Comparison of ENCODE assay signal across 8 cellular contexts in the genomic region with DNA sequence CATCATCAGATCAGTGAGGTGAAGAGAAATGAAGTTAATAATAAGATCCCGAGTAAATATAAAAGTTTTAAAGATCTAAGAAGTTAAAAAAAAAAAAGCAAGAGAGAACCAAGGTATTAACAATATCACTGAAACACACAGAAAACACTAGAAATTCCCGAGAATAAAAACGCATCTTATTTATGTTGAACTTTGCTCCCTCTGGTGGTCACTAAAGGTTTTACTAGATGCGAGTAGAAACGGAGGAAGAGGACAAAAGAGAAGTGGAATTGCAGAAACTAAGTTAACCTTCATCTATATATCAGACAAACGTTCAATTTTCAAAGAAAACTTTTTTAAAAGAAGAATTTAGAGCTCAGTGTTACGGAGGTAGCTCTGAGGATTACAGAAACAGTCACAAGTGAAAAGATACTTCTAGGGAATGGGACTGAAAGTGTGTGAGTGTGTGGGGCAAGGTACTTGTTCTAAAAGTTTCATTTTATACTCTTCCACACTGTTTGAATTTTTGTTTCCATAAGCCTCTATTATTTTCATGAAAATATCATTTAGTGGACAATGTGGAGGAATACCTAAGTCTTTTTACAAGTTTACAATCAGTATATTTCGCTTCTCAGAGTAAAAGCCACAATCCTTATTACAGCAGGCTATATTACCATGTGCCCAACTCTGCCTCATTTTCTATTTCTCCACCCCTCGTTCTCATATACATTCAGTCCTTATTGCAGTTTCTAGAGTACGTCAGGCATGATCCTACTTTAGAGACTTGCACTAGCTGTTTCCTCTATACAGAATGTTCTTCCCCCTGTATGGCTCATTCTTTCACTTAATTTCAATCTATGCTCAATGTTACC. TPM values are rescaled to one million over a fixed set of nuclear protein-coding genes. Genes with fewer than 3 reads are reported as not detected.
DNase-seq lines count a peak whose midpoint lies in the region; ATAC-seq, FAIRE-seq and TF ChIP-seq lines count a peak whose summit lies in the region.

No MANE protein-coding gene starts in this region.

- H2AK9ac ChIP-seq in IMR-90 (replicated peaks; ENCODE audit: low read depth, low read length, poor library complexity), result no peak overlapping the region

- no peak overlapping the region for H2BK120ac ChIP-seq in IMR-90 (ENCODE audit: low read depth, low read length)

- no peak overlapping the region for H2AFZ ChIP-seq in IMR-90 (replicated peaks; ENCODE audit: low read length, poor library complexity)

- no peak overlapping the region for H3K18ac ChIP-seq in IMR-90 (ENCODE audit: low read depth, low read length)

- H3K4me1 ChIP-seq in IMR-90 (ENCODE audit: control insufficient read depth, insufficient read depth, low read length), result no peaks in the 10 kb centered on the region

- peak overlapping the region in 1 of 2 donors; percentile 11 for H3K27ac Mint-ChIP-seq in effector memory CD8-positive, alpha-beta T cell

- dilution Hi-C loops in IMR-90 (cut with HindIII; ENCODE audit: low sequenced_read_pairs, unreplicated experiment), result no loop called here

- H4K20me1 ChIP-seq in IMR-90 (ENCODE audit: insufficient read depth, low read length), result peaks cover 5% of the 10 kb centered on the region; the same call in 1 of the 2 replicates

- H3K9me3 Mint-ChIP-seq in effector memory CD8-positive, alpha-beta T cell, result no peaks in the 10 kb centered on the region

- H4K91ac ChIP-seq in IMR-90 (ENCODE audit: insufficient read depth, low read depth, low read length), result no peak overlapping the region

- in situ Hi-C loops in IMR-90 (cut with MboI; ENCODE audit: low sequenced_read_pairs), result no loop called here

- no peak overlapping the region for H3K4ac ChIP-seq in IMR-90 (ENCODE audit: low read depth, low read length)

- no peak overlapping the region for H3K27ac ChIP-seq in IMR-90 (ENCODE audit: insufficient read depth, low read length)

- H2BK5ac ChIP-seq in IMR-90 (ENCODE audit: low read depth, low read length, poor library complexity, severe bottlenecking), result no peak overlapping the region

- H3K56ac ChIP-seq in IMR-90 (ENCODE audit: extremely low read depth, insufficient read depth, low read length), result no peak overlapping the region

- no peak overlapping the region for H3K4me3 ChIP-seq in IMR-90 (ENCODE audit: insufficient read depth, low read depth, low read length)

- peak overlapping the region in 1 of 2 donors; percentile 32 for H3K4me3 Mint-ChIP-seq in effector memory CD8-positive, alpha-beta T cell

- H4K5ac ChIP-seq in IMR-90 (ENCODE audit: low read depth, low read length), result no peak overlapping the region

- H3K27me3 ChIP-seq in IMR-90 (ENCODE audit: control insufficient read depth, insufficient read depth, low read length), result no peaks in the 10 kb centered on the region

- peaks cover 12 to 15% of the 10 kb centered on the region in 2 donors for H3K4me1 Mint-ChIP-seq in effector memory CD8-positive, alpha-beta T cell (ENCODE audit: low read depth in 2 of 2)

- peak; percentile 71 for ATAC-seq in IMR-90 (ENCODE audit: low read depth)
- ATAC-seq in effector memory CD8-positive, alpha-beta T cell (replicated peaks), result peak; percentile 47
- no peak for ATAC-seq in HG02938 (IDR thresholded peaks at IDR 0.05; ENCODE audit: unreplicated experiment)

- no peak for TF ChIP-seq POLR2A in IMR-90 (IDR thresholded peaks at IDR 0.05; ENCODE audit: low read depth, low read length)

- no peaks in the 10 kb centered on the region for H3K27me3 Mint-ChIP-seq in effector memory CD8-positive, alpha-beta T cell

- no peak overlapping the region for H2BK15ac ChIP-seq in IMR-90 (ENCODE audit: low read depth, low read length)

- peaks cover 21% of the 10 kb centered on the region for H3K36me3 ChIP-seq in IMR-90 (ENCODE audit: control insufficient read depth, insufficient read depth, low read length)

- no peak overlapping the region for H3K9ac ChIP-seq in IMR-90 (ENCODE audit: low read depth, low read length)

- CTCF ChIA-PET in IMR-90 (lab: Yijun Ruan, JAX), result interaction anchor here (1.0 to 2.0 kb wide), 6 partner anchors 10 to 380 kb away, joined by 3 to 9 read pairs (median 4); no protein-coding TSS in a partner anchor

- H2AK5ac ChIP-seq in IMR-90 (ENCODE audit: low read depth, low read length), result no peak overlapping the region

- TF ChIP-seq RAD21 in IMR-90 (IDR thresholded peaks at IDR 0.05; ENCODE audit: low read length), result peak; percentile 34; the same call in 1 of the 2 replicates

- H2BK20ac ChIP-seq in IMR-90 (ENCODE audit: low read depth, low read length), result no peak overlapping the region

- FAIRE-seq in RCC 7860 (lab: Jason Lieb, UNC), result peak; percentile 81

- intact Hi-C loops in IMR-90 (cut with micrococcal nuclease), result loop anchor here (1.0 to 5.0 kb wide), 2 partner anchors 230 to 280 kb away; no protein-coding TSS in a partner anchor

- DNase-seq in NCI-H2029 (lab: John Stamatoyannopoulos, UW), result peak; percentile 9
- no peak for DNase-seq in NCI-H2029 treated with DMSO at 0.1 percent for 48 hours (lab: John Stamatoyannopoulos, UW)
- peak; percentile 67 for DNase-seq in IMR-90
- DNase-seq in RCC 7860 (ENCODE audit: low spot score), result peak; percentile 38
- DNase-seq in effector memory CD8-positive, alpha-beta T cell, result peak in 2 of 3 experiments; percentile 14 to 21
- peak; percentile 62 for DNase-seq in myocyte (ENCODE audit: low read depth)
- no peak for DNase-seq in stimulated activated CD4-positive, alpha-beta T cell treated with anti-CD3 and anti-CD28 coated beads, Interleukin-1b, Interleukin-23, amount 100 ng/mL, for 48 hours

- H3K23ac ChIP-seq in IMR-90 (ENCODE audit: low read depth, low read length), result no peak overlapping the region

- TF ChIP-seq CTCF in IMR-90 (conservative IDR thresholded peaks at IDR 0.05; ENCODE audit: low read depth, low read length), result peak; percentile 66

- H3K9me1 ChIP-seq in IMR-90 (ENCODE audit: insufficient read depth, low read length), result peaks cover 3% of the 10 kb centered on the region; the same call in 1 of the 2 replicates

- no peak overlapping the region for H3K14ac ChIP-seq in IMR-90 (replicated peaks; ENCODE audit: low read depth, low read length)

- WGBS in IMR-90 (ENCODE audit: extremely low coverage in 2 of 2, insufficient read length in 1 of 2), 2 experiments, result 67% methylated on average over 3 of the region's 10 CpGs; no CpG with 5 or more reads in 1 of the 2 experiments

- BruUV-seq in IMR-90 (replicated peaks; lab: Mats Ljungman, UMichigan), result no TSS peak

- peak overlapping the region; percentile 59; the same call in 1 of the 2 replicates for H3K4me2 ChIP-seq in IMR-90 (ENCODE audit: low read depth, low read length)

- no peak overlapping the region for H4K8ac ChIP-seq in IMR-90 (ENCODE audit: low read depth in 2 of 2, low read length in 2 of 2)

- peaks cover 14 to 39% of the 10 kb centered on the region in 2 experiments; a peak in 3 of 4 replicates for H3K79me1 ChIP-seq in IMR-90 (ENCODE audit: low read depth in 1 of 2, low read length in 2 of 2)

- H3K9me3 ChIP-seq in IMR-90 (ENCODE audit: control insufficient read depth, insufficient read depth, low read length), result no peaks in the 10 kb centered on the region

- H3K36me3 Mint-ChIP-seq in effector memory CD8-positive, alpha-beta T cell (ENCODE audit: insufficient read depth), result peaks cover 7% of the 10 kb centered on the region

- POLR2A ChIA-PET in IMR-90 (lab: Charles Lee; ENCODE audit: unreplicated experiment), result no interaction called here

TF ChIP-seq in IMR-90, 13 proteins besides CTCF, POLR2A, EP300 and RAD21:
- TF ChIP-seq SMC3 (IDR thresholded peaks at IDR 0.05; ENCODE audit: low read depth, low read length) (peak; percentile 40), RFX5 (IDR thresholded peaks at IDR 0.05; ENCODE audit: low read depth, low read length) (no peak)

RNA-seq across cellular contexts. Expression of a gene that starts 19.7 kb away (rescaled TPM):
- total RNA-seq in IMR-90 (2012; rRNA removed) (52.5 and 83.3 TPM in 2 replicates), myocyte (59.2 and 61.0 TPM in 2 replicates)
- polyA plus RNA-seq in IMR-90 (2012; rRNA removed), result 54.4 and 59.1 TPM in 2 replicates
- polyA plus RNA-seq in IMR-90 (2012; cell fraction: cytosol; rRNA removed), result 32.3 and 41.6 TPM in 2 replicates
- polyA plus RNA-seq in IMR-90 (2012; cell fraction: nucleus; rRNA removed; ENCODE audit: low replicate concordance), result 95.2 and 130 TPM in 2 replicates
- polyA plus RNA-seq in myocyte (2012), result 70.8 TPM

Comparison
In these comparisons a context has a peak if more than half of its experiments do, and no peak if none do; other contexts are left out.
1. DNase-seq: peak in NCI-H2029 (single experiment), IMR-90 (single experiment), RCC 7860 (single experiment), effector memory CD8-positive, alpha-beta T cell (2 of 3) and myocyte (single experiment); none in NCI-H2029 treated with DMSO at 0.1 percent for 48 hours (single experiment) and stimulated activated CD4-positive, alpha-beta T cell treated with anti-CD3 and anti-CD28 coated beads, Interleukin-1b, Interleukin-23, amount 100 ng/mL, for 48 hours (single experiment).